ENCODE assay signal across 22 cellular contexts in the genomic region with DNA sequence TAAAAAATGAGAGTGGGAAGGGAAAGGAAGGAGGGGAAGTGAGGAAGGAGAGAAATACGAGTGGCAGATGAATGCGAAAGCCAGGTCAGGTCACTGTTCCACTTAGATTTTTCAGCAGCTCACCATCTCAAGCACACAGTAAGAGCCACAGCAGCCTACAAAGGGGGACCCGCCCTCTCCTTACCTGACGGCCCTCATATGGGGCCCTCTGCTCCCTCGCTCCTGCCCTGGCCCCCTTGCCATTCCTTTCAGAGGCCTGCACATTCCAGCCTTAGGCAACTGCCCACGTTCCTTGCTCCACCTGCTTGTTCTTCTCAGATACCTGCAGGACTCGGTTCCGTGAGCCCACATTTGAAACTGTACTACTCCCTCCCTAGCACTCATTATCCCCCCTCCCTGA. TPM values are rescaled to one million over a fixed set of nuclear protein-coding genes. Genes with fewer than 3 reads are reported as not detected.
DNase-seq lines count a peak whose midpoint lies in the region; ATAC-seq and TF ChIP-seq lines count a peak whose summit lies in the region.
"Had no signal": no experiment of that assay in that cellular context is flagged by ENCODE, and none has a peak within 500 bp of the region (broad histone marks: within the 10 kb centered on the region; RNA-seq: fewer than 3 reads in every experiment).

No MANE protein-coding gene starts in this region.

- POLR2A ChIA-PET in CD4-positive, alpha-beta T cell (lab: Charles Lee), result interaction anchor here (1.1 kb wide), 1 partner anchor 22 kb away, joined by 7 read pairs; the partner anchor contains the start of gene VPS26C

- CTCF ChIA-PET in CD4-positive, alpha-beta T cell (lab: Charles Lee), result interaction anchor here (1.7 kb wide), 1 partner anchor 319 kb away, joined by 4 read pairs; no protein-coding TSS in a partner anchor

- in situ Hi-C loops in KBM-7 (cut with MboI; ENCODE audit: low pct_unique_long_range_greater_than_20kb, low sequenced_read_pairs), result no loop called here

- H3K4me1 ChIP-seq in DND-41 (ENCODE audit: insufficient read depth, low read length), result peaks cover 35% of the 10 kb centered on the region
- H3K4me1 ChIP-seq: thyroid gland had no signal

- no peaks in the 10 kb centered on the region for H3K27me3 Mint-ChIP-seq in CD4-positive, alpha-beta T cell
- H3K27me3 Mint-ChIP-seq in activated naive CD8-positive, alpha-beta T cell, result no peaks in the 10 kb centered on the region
- no peaks in the 10 kb centered on the region for H3K27me3 Mint-ChIP-seq in mesothelial cell of epicardium (ENCODE audit: low read depth)

- peak overlapping the region in 1 of 2 experiments; percentile 42; a peak in 2 of 4 replicates for H3K4me3 ChIP-seq in DND-41 (ENCODE audit: low read depth in 1 of 2, low read length in 2 of 2)
- H3K4me3 ChIP-seq: SK-N-MC, thyroid gland had no signal

- peak overlapping the region; percentile 44 for H3K9ac ChIP-seq in DND-41 (ENCODE audit: low read depth, low read length)

- H3K4me1 Mint-ChIP-seq in CD4-positive, alpha-beta T cell (ENCODE audit: low read depth), result peaks cover 76% of the 10 kb centered on the region
- peaks cover 57% of the 10 kb centered on the region for H3K4me1 Mint-ChIP-seq in activated naive CD8-positive, alpha-beta T cell (ENCODE audit: low read depth)
- peaks cover 40% of the 10 kb centered on the region for H3K4me1 Mint-ChIP-seq in mesothelial cell of epicardium

- no peak for ATAC-seq in CD4-positive, alpha-beta T cell (ENCODE audit: poor library complexity)
- ATAC-seq in DND-41 (ENCODE audit: insufficient read depth, low read depth), result peak; percentile 43

- peaks cover 99% of the 10 kb centered on the region for H3K79me2 ChIP-seq in DND-41 (ENCODE audit: insufficient read depth, low read length)

- no peaks in the 10 kb centered on the region for H3K27me3 ChIP-seq in CD4-positive, alpha-beta T cell (ENCODE audit: control insufficient read depth, insufficient read depth, low read length)
- H3K27me3 ChIP-seq in DND-41 (ENCODE audit: insufficient read depth, low read length, poor library complexity), result no peaks in the 10 kb centered on the region
- H3K27me3 ChIP-seq: thyroid gland had no signal

- TF ChIP-seq CTCF in CD4-positive, alpha-beta T cell (IDR thresholded peaks at IDR 0.05), result no peak
- TF ChIP-seq CTCF in DND-41 (IDR thresholded peaks at IDR 0.05; ENCODE audit: borderline replicate concordance, extremely low read depth, low read length, poor library complexity, severe bottlenecking) (no peak), mesothelial cell of epicardium (IDR thresholded peaks at IDR 0.05; ENCODE audit: unreplicated experiment) (no peak)

- H4K20me1 ChIP-seq in DND-41 (ENCODE audit: insufficient read depth, low read length), result peaks cover 43% of the 10 kb centered on the region

- H3K4me3 Mint-ChIP-seq in CD4-positive, alpha-beta T cell, result no peak overlapping the region
- H3K4me3 Mint-ChIP-seq in activated naive CD8-positive, alpha-beta T cell, result peak overlapping the region; percentile 71
- no peak overlapping the region for H3K4me3 Mint-ChIP-seq in mesothelial cell of epicardium

- no peak overlapping the region for H3K27ac ChIP-seq in CD4-positive, alpha-beta T cell (ENCODE audit: low read depth, low read length)
- peak overlapping the region; percentile 75 for H3K27ac ChIP-seq in DND-41 (ENCODE audit: low read length)
- H3K27ac ChIP-seq: SK-N-MC, thyroid gland, VCaP had no signal

- H3K27ac Mint-ChIP-seq in CD4-positive, alpha-beta T cell, result peak overlapping the region; percentile 25
- H3K27ac Mint-ChIP-seq in activated naive CD8-positive, alpha-beta T cell, result peak overlapping the region; percentile 71
- peak overlapping the region; percentile 37 for H3K27ac Mint-ChIP-seq in mesothelial cell of epicardium

- no peak for DNase-seq in CD4-positive, alpha-beta T cell
- DNase-seq in DND-41, result no peak
- DNase-seq in mesothelial cell of epicardium (ENCODE audit: low spot score in 2 of 2, unreplicated experiment in 2 of 2), result no peak
- DNase-seq in posterior vena cava (ENCODE audit: low spot score), result no peak
- DNase-seq in KBM-7, result no peak
- DNase-seq in AML-193 (lab: John Stamatoyannopoulos, UW), result no peak
- no peak for DNase-seq in mucosa of gallbladder (ENCODE audit: low spot score)
- DNase-seq: activated CD8-positive, alpha-beta memory T cell treated with anti-CD3 and anti-CD28 coated beads, Interleukin-2, amount 50 U/mL, for 48 hours; amygdala; cerebellar nuclear complex; EL; GOT3; mesenchymal stem cell; NCI-H1930; NCI-H524 treated with DMSO at 0.1 percent for 48 hours; occipital lobe; stimulated activated CD4-positive, alpha-beta T cell treated with anti-CD3 and anti-CD28 coated beads, Interleukin-4, amount 100 ng/mL, for 1 hour; stimulated activated CD8-positive, alpha-beta memory T cell treated with anti-CD3 and anti-CD28 coated beads, Interleukin-4, amount 100 ng/mL, for 48 hours; thyroid gland had no signal

- no peaks in the 10 kb centered on the region for H3K9me3 Mint-ChIP-seq in CD4-positive, alpha-beta T cell
- no peaks in the 10 kb centered on the region for H3K9me3 Mint-ChIP-seq in activated naive CD8-positive, alpha-beta T cell (ENCODE audit: low read depth)
- peaks cover 11% of the 10 kb centered on the region for H3K9me3 Mint-ChIP-seq in mesothelial cell of epicardium

- peaks cover 12% of the 10 kb centered on the region for H3K36me3 ChIP-seq in DND-41 (ENCODE audit: insufficient read depth, low read length)
- H3K36me3 ChIP-seq: thyroid gland had no signal

- H3K9me3 ChIP-seq in CD4-positive, alpha-beta T cell (ENCODE audit: control insufficient read depth, low read length), result no peaks in the 10 kb centered on the region
- H3K9me3 ChIP-seq in DND-41 (ENCODE audit: insufficient read depth, low read length, severe bottlenecking), result no peaks in the 10 kb centered on the region
- H3K9me3 ChIP-seq: thyroid gland had no signal

- H2AFZ ChIP-seq in DND-41 (ENCODE audit: low read depth, low read length), result no peak overlapping the region

- H3K4me2 ChIP-seq in DND-41 (ENCODE audit: insufficient read depth, low read length), result peak overlapping the region; percentile 60

- intact Hi-C loops in CD4-positive, alpha-beta T cell (cut with DNase I, micrococcal nuclease), result no loop called here
- intact Hi-C loops in posterior vena cava (cut with DNase I), result no loop called here

- H3K36me3 Mint-ChIP-seq in CD4-positive, alpha-beta T cell (ENCODE audit: low read depth), result peaks cover 24% of the 10 kb centered on the region
- peaks cover 5% of the 10 kb centered on the region for H3K36me3 Mint-ChIP-seq in activated naive CD8-positive, alpha-beta T cell
- peaks cover 11% of the 10 kb centered on the region for H3K36me3 Mint-ChIP-seq in mesothelial cell of epicardium

RNA-seq across cellular contexts. Expression of gene VPS26C, which starts 22.0 kb away (rescaled TPM):
- total RNA-seq in CD4-positive, alpha-beta T cell, result 10 to 100 TPM; 31.8 to 36.0 TPM
- total RNA-seq in mesothelial cell of epicardium, result 37.6 to 45.0 TPM (median 42.4 TPM) in 3 replicates
- total RNA-seq in posterior vena cava, result 10 to 100 TPM; 42.0 to 44.4 TPM
- total RNA-seq in mucosa of gallbladder, result 48.2 TPM
